Comparison of ENCODE assay signal across 1 cellular context in genomic region chr6:109406196-109406595, GRCh38.
TF ChIP-seq lines count a peak whose summit lies in the region.

No MANE protein-coding gene starts in this region.

TF ChIP-seq in K562, 482 proteins besides CTCF, POLR2A, EP300 and RAD21:
- TF ChIP-seq CEBPB (tag; IDR thresholded peaks at IDR 0.05) (peak; percentile 94), TRIM24 (IDR thresholded peaks at IDR 0.05) (no peak), CEBPG (CRISPR knock-in tag; IDR thresholded peaks at IDR 0.05) (peak; percentile 62), CEBPG (tag; conservative IDR thresholded peaks at IDR 0.05 in 1 of 2, IDR thresholded peaks at IDR 0.05 in 1 of 2) (peak; percentile 76 to 84)
